9 cellular contexts compared by ENCODE assay signal in the genomic region with DNA sequence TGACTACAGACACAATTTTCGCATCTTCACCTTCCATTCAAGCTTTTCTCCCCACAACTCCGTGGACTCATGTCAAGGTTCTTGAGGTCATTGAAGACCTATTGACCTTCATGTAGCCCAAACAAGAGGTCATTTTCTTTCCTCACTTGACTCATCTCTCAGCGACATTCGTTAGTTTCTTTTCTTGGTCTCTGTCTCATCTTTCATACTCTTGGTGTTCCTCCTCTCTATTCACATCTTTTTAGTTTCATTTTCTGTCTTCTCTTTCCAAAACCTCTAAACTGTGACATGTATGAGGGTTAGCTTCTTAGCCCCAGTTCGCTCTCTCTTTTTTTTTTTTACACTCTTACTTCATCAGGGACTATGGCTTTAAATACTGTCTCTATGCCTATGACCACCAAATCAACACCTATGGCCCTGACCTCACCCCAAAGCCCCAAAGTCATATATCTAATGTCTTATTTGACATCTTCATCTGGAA.
DNase-seq lines count a peak whose midpoint lies in the region; ATAC-seq and TF ChIP-seq lines count a peak whose summit lies in the region.
"Had no signal": no experiment of that assay in that cellular context is flagged by ENCODE, and none has a peak within 500 bp of the region (broad histone marks: within the 10 kb centered on the region; RNA-seq: fewer than 3 reads in every experiment).

No MANE protein-coding gene starts in this region.

- peaks cover 11% of the 10 kb centered on the region for H3K4me1 Mint-ChIP-seq in central memory CD8-positive, alpha-beta T cell
- H3K4me1 Mint-ChIP-seq in endodermal cell = no peaks in the 10 kb centered on the region

- peak overlapping the region; percentile 95 for H3K27ac Mint-ChIP-seq in central memory CD8-positive, alpha-beta T cell (ENCODE audit: low read depth)
- H3K27ac Mint-ChIP-seq in endodermal cell = no peak overlapping the region

- no peaks in the 10 kb centered on the region for H3K27me3 ChIP-seq in endodermal cell (ENCODE audit: control insufficient read depth, insufficient read depth, low read length, poor library complexity, severe bottlenecking)
- no peaks in the 10 kb centered on the region for H3K27me3 ChIP-seq in heart left ventricle

- intact Hi-C loops in heart left ventricle (cut with DNase I) = no loop called here

- H3K4me3 ChIP-seq in endodermal cell (ENCODE audit: low read length) (no peak overlapping the region), heart left ventricle (peak overlapping the region in 1 of 12 donors; percentile 2)

- no peak overlapping the region for H3K9ac ChIP-seq in endodermal cell (ENCODE audit: extremely low read depth, low read length, poor library complexity, severe bottlenecking)

- H3K27ac ChIP-seq in endodermal cell (ENCODE audit: low read depth, low read length) (no peak overlapping the region), heart left ventricle (peak overlapping the region in 1 of 12 donors; percentile 51)

- WGBS in endodermal cell (ENCODE audit: insufficient coverage in 1 of 2, insufficient read length in 1 of 2), 2 experiments = 93 to 98% methylated on average over 4 to 5 of the region's 5 CpGs
- WGBS in heart left ventricle, 4 donors = 85 to 91% (median 87%) methylated on average over 5 of the region's 5 CpGs

- peak in 1 of 2 donors; percentile 27 for DNase-seq in central memory CD8-positive, alpha-beta T cell (ENCODE audit: low spot score in 2 of 2)
- DNase-seq in UCSD-AML1 (lab: John Stamatoyannopoulos, UW; ENCODE audit: unreplicated experiment) (no peak), endodermal cell (no peak), heart left ventricle (no peak)
- DNase-seq in stimulated activated CD4-positive, alpha-beta T cell treated with anti-CD3 and anti-CD28 coated beads, Interleukin-4, amount 100 ng/mL, for 4 hours = no peak
- DNase-seq: NCI-H2029 treated with DMSO at 0.1 percent for 48 hours had no signal

- H3K27me3 Mint-ChIP-seq in central memory CD8-positive, alpha-beta T cell = no peaks in the 10 kb centered on the region
- H3K27me3 Mint-ChIP-seq in endodermal cell (ENCODE audit: insufficient read depth) = peaks cover 3% of the 10 kb centered on the region

- H3K36me3 Mint-ChIP-seq in central memory CD8-positive, alpha-beta T cell (ENCODE audit: insufficient read depth) = peaks cover 3% of the 10 kb centered on the region
- H3K36me3 Mint-ChIP-seq in endodermal cell (ENCODE audit: low read depth) = no peaks in the 10 kb centered on the region

- ATAC-seq in GM18511 (IDR thresholded peaks at IDR 0.05; ENCODE audit: unreplicated experiment) (peak; percentile 98), GM21515 (IDR thresholded peaks at IDR 0.05; ENCODE audit: unreplicated experiment) (peak; percentile 98), HG03432 (IDR thresholded peaks at IDR 0.05; ENCODE audit: unreplicated experiment) (peak; percentile 97), heart left ventricle (no peak)
- ATAC-seq in central memory CD8-positive, alpha-beta T cell (replicated peaks; ENCODE audit: extremely low read depth, poor library complexity, severe bottlenecking) = peak; percentile 96

- TF ChIP-seq CTCF in endodermal cell (conservative IDR thresholded peaks at IDR 0.05) = no peak
- TF ChIP-seq CTCF in heart left ventricle (IDR thresholded peaks at IDR 0.05) = no peak

- H3K36me3 ChIP-seq in endodermal cell (ENCODE audit: control insufficient read depth, insufficient read depth, low read length) (no peaks in the 10 kb centered on the region), heart left ventricle (no peaks in the 10 kb centered on the region)

- H3K4me3 Mint-ChIP-seq in central memory CD8-positive, alpha-beta T cell = peak overlapping the region; percentile 72
- H3K4me3 Mint-ChIP-seq in endodermal cell = no peak overlapping the region

- H3K4me1 ChIP-seq in endodermal cell (ENCODE audit: control insufficient read depth, insufficient read depth, low read length) = no peaks in the 10 kb centered on the region
- peaks cover 0 to 5% (median 0%) of the 10 kb centered on the region in 12 donors for H3K4me1 ChIP-seq in heart left ventricle

- peaks cover 9% of the 10 kb centered on the region for H3K9me3 Mint-ChIP-seq in central memory CD8-positive, alpha-beta T cell
- H3K9me3 Mint-ChIP-seq in endodermal cell = peaks cover 17% of the 10 kb centered on the region

- TF ChIP-seq POLR2A in heart left ventricle (IDR thresholded peaks at IDR 0.05) = no peak

- H3K9me3 ChIP-seq in endodermal cell (ENCODE audit: control insufficient read depth, low read length) (peaks cover 20% of the 10 kb centered on the region), heart left ventricle (peaks cover 0 to 22% (median 11%) of the 10 kb centered on the region in 12 donors)

Comparison
In these comparisons a context has a peak if more than half of its experiments do, and no peak if none do; other contexts are left out.
1. ATAC-seq: peak in GM18511 (single experiment), GM21515 (single experiment), HG03432 (single experiment) and central memory CD8-positive, alpha-beta T cell (single experiment); none in heart left ventricle (0 of 4).